In genomic region chr13:50914301-50914700, GRCh38 we compare ENCODE assay signal across 12 cellular contexts. TPM values are rescaled to one million over a fixed set of nuclear protein-coding genes. Genes with fewer than 3 reads are reported as not detected.
DNase-seq lines count a peak whose midpoint lies in the region; ATAC-seq, FAIRE-seq and TF ChIP-seq lines count a peak whose summit lies in the region.
"Had no signal": no experiment of that assay in that cellular context is flagged by ENCODE, and none has a peak within 500 bp of the region (broad histone marks: within the 10 kb centered on the region; RNA-seq: fewer than 3 reads in every experiment).

No MANE protein-coding gene starts in this region.

- peak overlapping the region; percentile 3; the same call in 1 of the 2 replicates for H3K4me3 ChIP-seq in AG10803 (ENCODE audit: low read length)
- peak overlapping the region in 1 of 2 experiments; percentile 40; a peak in 2 of 4 replicates for H3K4me3 ChIP-seq in DND-41 (ENCODE audit: low read depth in 1 of 2, low read length in 2 of 2)
- no peak overlapping the region for H3K4me3 ChIP-seq in PC-9
- H3K4me3 ChIP-seq: stomach had no signal

- H3K4me2 ChIP-seq in DND-41 (ENCODE audit: insufficient read depth, low read length) (peak overlapping the region; percentile 61), PC-9 (no peak overlapping the region)

- H3K36me3 ChIP-seq in DND-41 (ENCODE audit: insufficient read depth, low read length) (peaks cover 52% of the 10 kb centered on the region), PC-9 (ENCODE audit: low read depth) (no peaks in the 10 kb centered on the region)
- H3K36me3 ChIP-seq: stomach had no signal

- H2AFZ ChIP-seq in DND-41 (ENCODE audit: low read depth, low read length) (no peak overlapping the region), PC-9 (no peak overlapping the region)

- H3K4me3 Mint-ChIP-seq in activated CD8-positive, alpha-beta T cell treated with anti-CD3 and anti-CD28 coated beads for 36 hours, result no peak overlapping the region
- peak overlapping the region; percentile 17 for H3K4me3 Mint-ChIP-seq in memory B cell

- peaks cover 11% of the 10 kb centered on the region for H3K36me3 Mint-ChIP-seq in activated CD8-positive, alpha-beta T cell treated with anti-CD3 and anti-CD28 coated beads for 36 hours (ENCODE audit: low read depth)
- peaks cover 2% of the 10 kb centered on the region for H3K36me3 Mint-ChIP-seq in memory B cell

- H3K9me2 ChIP-seq in PC-9 (ENCODE audit: insufficient read depth), result no peaks in the 10 kb centered on the region

- DNase-seq in AG10803 (ENCODE audit: low read depth) (peak; percentile 31), DND-41 (no peak), memory B cell (ENCODE audit: low spot score in 2 of 2) (no peak), kidney tubule cell (ENCODE audit: low spot score) (no peak), middle frontal gyrus (ENCODE audit: extremely low spot score, low spot score) (no peak), PC-9 (no peak), frontal cortex (ENCODE audit: low spot score in 2 of 2) (no peak)
- DNase-seq in activated CD8-positive, alpha-beta T cell treated with anti-CD3 and anti-CD28 coated beads for 36 hours, result no peak
- DNase-seq: activated effector memory CD4-positive, alpha-beta T cell treated with anti-CD3 and anti-CD28 coated beads, Interleukin-2, amount 50 U/mL, for 16 hours; Caco-2; NCI-H1417 treated with DMSO at 0.1 percent for 48 hours; stomach had no signal

- peak overlapping the region; percentile 43 for H3K27ac Mint-ChIP-seq in activated CD8-positive, alpha-beta T cell treated with anti-CD3 and anti-CD28 coated beads for 36 hours
- peak overlapping the region; percentile 98 for H3K27ac Mint-ChIP-seq in memory B cell

- peaks cover 32% of the 10 kb centered on the region for H4K20me1 ChIP-seq in DND-41 (ENCODE audit: insufficient read depth, low read length)
- no peaks in the 10 kb centered on the region for H4K20me1 ChIP-seq in PC-9 (ENCODE audit: insufficient read depth)

- H3K27me3 ChIP-seq in DND-41 (ENCODE audit: insufficient read depth, low read length, poor library complexity) (no peaks in the 10 kb centered on the region), PC-9 (ENCODE audit: insufficient read depth, low read depth) (no peaks in the 10 kb centered on the region)
- H3K27me3 ChIP-seq: stomach had no signal

- POLR2A ChIA-PET in activated CD8-positive, alpha-beta T cell treated with anti-CD3 and anti-CD28 coated beads for 36 hours (lab: Charles Lee), result interaction anchor here (1.0 to 1.9 kb wide), 2 partner anchors 21 to 833 kb away, joined by 3 to 7 read pairs; no protein-coding TSS in a partner anchor
- POLR2A ChIA-PET in PC-9 (lab: Charles Lee; ENCODE audit: unreplicated experiment), result interaction anchor here (0.6 kb wide), 2 partner anchors 831 to 886 kb away, joined by 3 to 21 read pairs; no protein-coding TSS in a partner anchor

- no TSS peak for BruUV-seq in PC-9 (replicated peaks; lab: Mats Ljungman, UMichigan)

- H3K27ac ChIP-seq in DND-41 (ENCODE audit: low read length) (peak overlapping the region; percentile 99), PC-9 (no peak overlapping the region)

- peaks cover 8% of the 10 kb centered on the region for H3K9me3 ChIP-seq in DND-41 (ENCODE audit: insufficient read depth, low read length, severe bottlenecking)
- H3K9me3 ChIP-seq in PC-9 (ENCODE audit: insufficient read depth, low read depth), result no peaks in the 10 kb centered on the region
- H3K9me3 ChIP-seq: Caco-2, stomach had no signal

- H3K27me3 Mint-ChIP-seq in activated CD8-positive, alpha-beta T cell treated with anti-CD3 and anti-CD28 coated beads for 36 hours, result no peaks in the 10 kb centered on the region
- H3K27me3 Mint-ChIP-seq in memory B cell, result no peaks in the 10 kb centered on the region

- peaks cover 61% of the 10 kb centered on the region for H3K4me1 ChIP-seq in DND-41 (ENCODE audit: insufficient read depth, low read length)
- H3K4me1 ChIP-seq in PC-9 (replicated peaks; ENCODE audit: insufficient read depth), result peaks cover 17% of the 10 kb centered on the region

- H3K9me3 Mint-ChIP-seq in activated CD8-positive, alpha-beta T cell treated with anti-CD3 and anti-CD28 coated beads for 36 hours, result no peaks in the 10 kb centered on the region
- H3K9me3 Mint-ChIP-seq in memory B cell, result no peaks in the 10 kb centered on the region

- intact Hi-C loops in activated CD8-positive, alpha-beta T cell treated with anti-CD3 and anti-CD28 coated beads for 36 hours (cut with micrococcal nuclease), result loop anchor here (5.0 to 10.0 kb wide), 4 partner anchors 112 to 832 kb away; no protein-coding TSS in a partner anchor
- intact Hi-C loops in PC-9 (cut with micrococcal nuclease; ENCODE audit: unreplicated experiment), result loop anchor here (5.0 to 10.0 kb wide), 5 partner anchors 112 to 1620 kb away; partner anchors contain the start of gene TRIM13

- FAIRE-seq in frontal cortex (lab: Jason Lieb, UNC), result no peak

- H3K4me1 Mint-ChIP-seq in activated CD8-positive, alpha-beta T cell treated with anti-CD3 and anti-CD28 coated beads for 36 hours (ENCODE audit: low read depth), result peaks cover 66% of the 10 kb centered on the region
- peaks cover 54% of the 10 kb centered on the region for H3K4me1 Mint-ChIP-seq in memory B cell

- H3K9ac ChIP-seq in DND-41 (ENCODE audit: low read depth, low read length), result peak overlapping the region; percentile 82

- CTCF ChIA-PET in activated CD8-positive, alpha-beta T cell treated with anti-CD3 and anti-CD28 coated beads for 36 hours (lab: Charles Lee), result interaction anchor here (1.0 to 8.5 kb wide), 8 partner anchors 17 to 938 kb away, joined by 3 to 78 read pairs (median 4); partner anchors contain the start of gene TRIM13
- CTCF ChIA-PET in PC-9 (lab: Charles Lee), result no interaction called here

- H3K79me2 ChIP-seq in DND-41 (ENCODE audit: insufficient read depth, low read length), result peaks cover 98% of the 10 kb centered on the region
- peaks cover 76% of the 10 kb centered on the region for H3K79me2 ChIP-seq in PC-9 (ENCODE audit: low read depth)

- peaks cover 10% of the 10 kb centered on the region; the same call in 1 of the 2 replicates for H3F3A ChIP-seq in PC-9 (ENCODE audit: insufficient read depth, low read depth)

- TF ChIP-seq CTCF in AG10803 (conservative IDR thresholded peaks at IDR 0.05; ENCODE audit: low read length), result no peak
- no peak for TF ChIP-seq CTCF in DND-41 (IDR thresholded peaks at IDR 0.05; ENCODE audit: borderline replicate concordance, extremely low read depth, low read length, poor library complexity, severe bottlenecking)
- no peak for TF ChIP-seq CTCF in activated CD8-positive, alpha-beta T cell treated with anti-CD3 and anti-CD28 coated beads for 36 hours (IDR thresholded peaks at IDR 0.05)
- TF ChIP-seq CTCF in PC-9 (conservative IDR thresholded peaks at IDR 0.05), result no peak

- ATAC-seq in DND-41 (ENCODE audit: insufficient read depth, low read depth) (no peak), memory B cell (ENCODE audit: low read depth) (no peak)
- ATAC-seq in activated CD8-positive, alpha-beta T cell treated with anti-CD3 and anti-CD28 coated beads for 36 hours, result no peak

RNA-seq across cellular contexts. Expression of gene RNASEH2B, which starts 4.7 kb away (rescaled TPM):
- total RNA-seq in activated CD8-positive, alpha-beta T cell treated with anti-CD3 and anti-CD28 coated beads for 36 hours, result 10 to 100 TPM; 63.5 to 69.4 TPM
- total RNA-seq in PC-9 (2021) (45.2 and 45.8 TPM in 2 replicates), frontal cortex (424 TPM)
